ENCODE assay signal across 1 cellular context in the genomic region with DNA sequence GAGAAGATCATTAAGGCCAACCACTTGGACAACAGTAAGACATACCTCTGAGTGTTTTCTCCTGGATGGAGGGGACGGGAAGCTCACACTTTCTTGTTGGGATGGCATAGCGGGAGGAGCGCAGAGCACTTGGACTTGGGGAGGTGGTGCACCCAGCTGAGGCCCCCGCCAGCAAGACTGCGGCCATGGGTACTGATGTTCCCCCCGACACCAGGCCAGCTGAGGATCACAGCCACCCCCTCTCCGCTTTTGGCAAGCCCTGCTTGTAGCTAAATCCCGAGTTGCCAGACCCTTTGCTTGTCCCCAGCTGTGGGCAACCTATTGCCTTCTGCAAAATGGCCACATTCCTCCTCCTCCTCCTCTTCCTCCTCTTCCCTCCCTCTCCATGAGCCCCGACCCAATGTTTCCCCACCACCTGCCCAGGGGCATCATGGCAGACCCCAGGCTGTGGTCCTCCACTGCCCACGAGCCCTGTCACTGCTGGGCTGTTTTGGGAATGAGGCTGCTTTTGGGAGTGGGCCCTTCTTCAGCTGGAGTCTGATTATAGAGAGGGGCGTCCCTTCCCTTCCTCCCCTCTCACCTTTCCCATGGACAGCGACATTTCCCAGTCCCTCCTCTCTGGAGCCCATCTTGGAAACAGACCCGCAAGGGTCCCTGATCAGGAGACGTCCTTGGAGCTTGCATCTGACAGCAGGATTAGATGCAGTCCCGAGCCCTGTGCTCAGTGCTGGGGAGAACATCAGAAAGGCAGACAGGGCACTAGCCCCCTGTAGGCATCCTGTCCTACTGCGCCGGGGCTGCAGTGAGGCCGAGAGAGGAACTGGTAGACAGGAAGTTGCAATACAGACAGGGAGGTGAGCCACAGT.
TF ChIP-seq lines count a peak whose summit lies in the region.

No MANE protein-coding gene starts in this region.

TF ChIP-seq in GM23338, 12 proteins besides CTCF, POLR2A, EP300 and RAD21 (continued from another document):
- no peak for TF ChIP-seq REST (IDR thresholded peaks at IDR 0.05; ENCODE audit: unreplicated experiment)
- no peak for TF ChIP-seq ZNF114 (CRISPR knock-in tag; IDR thresholded peaks at IDR 0.05)
- TF ChIP-seq ZNF331 (CRISPR knock-in tag; IDR thresholded peaks at IDR 0.05; ENCODE audit: low read depth): no peak
- TF ChIP-seq EZH2phosphoT487 (IDR thresholded peaks at IDR 0.05; ENCODE audit: unreplicated experiment): no peak
- no peak for TF ChIP-seq POLR2AphosphoS5 (IDR thresholded peaks at IDR 0.05; ENCODE audit: low read depth)
- TF ChIP-seq STAT1 (IDR thresholded peaks at IDR 0.05; ENCODE audit: unreplicated experiment): no peak
